ENCODE assay signal across 23 cellular contexts in the genomic region with DNA sequence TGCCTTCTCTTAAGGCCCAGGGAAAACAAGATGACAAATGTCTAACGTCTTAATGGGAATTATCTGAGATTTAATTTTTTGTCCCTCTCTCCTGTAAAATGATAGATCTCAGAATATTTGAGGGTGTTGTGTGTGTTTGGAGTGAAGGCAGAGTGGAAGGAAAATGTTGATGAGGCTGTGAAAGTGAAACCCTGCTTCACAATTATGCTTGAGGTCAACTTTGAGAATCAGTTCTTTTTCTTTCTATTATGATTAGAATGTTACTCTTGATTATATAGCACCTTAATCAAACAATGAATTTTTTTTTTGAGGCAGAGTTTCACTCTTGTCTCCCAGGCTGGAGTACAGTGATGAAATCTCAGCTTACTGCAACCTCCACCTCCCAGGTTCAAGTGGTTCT. TPM values are rescaled to one million over a fixed set of nuclear protein-coding genes. Genes with fewer than 3 reads are reported as not detected.
DNase-seq lines count a peak whose midpoint lies in the region; ATAC-seq and TF ChIP-seq lines count a peak whose summit lies in the region.
"Had no signal": no experiment of that assay in that cellular context is flagged by ENCODE, and none has a peak within 500 bp of the region (broad histone marks: within the 10 kb centered on the region; RNA-seq: fewer than 3 reads in every experiment).

No MANE protein-coding gene starts in this region.

- H4K20me1 ChIP-seq in osteoblast (ENCODE audit: insufficient read depth, low read length): no peaks in the 10 kb centered on the region

- H3K36me3 Mint-ChIP-seq in HFFc6 (ENCODE audit: low read depth): peaks cover 4% of the 10 kb centered on the region
- H3K36me3 Mint-ChIP-seq: CD8-positive, alpha-beta memory T cell had no signal

- no peak for DNase-seq in HFFc6
- DNase-seq in osteoblast (ENCODE audit: insufficient read length, low spot score, missing footprints): no peak
- no peak for DNase-seq in tibial nerve (ENCODE audit: low spot score in 2 of 2)
- no peak for DNase-seq in activated gamma-delta T cell treated with Interleukin-2 at 50 U/mL for 16 hours
- DNase-seq: Calu3; CD8-positive, alpha-beta memory T cell; NCI-H1092; NCI-H1436; NCI-H187 treated with DMSO at 0.1 percent for 48 hours; NCI-H2107; NCI-H510A; NK-92 treated with Interleukin-12 subunit alpha and Interleukin-12 subunit beta, amount 100 ng/mL, for 24 hours; SHP77 treated with DMSO at 0.1 percent for 48 hours; SW 1271; T-helper 17 cell had no signal

- ATAC-seq in GM18909 (IDR thresholded peaks at IDR 0.05; ENCODE audit: poor library complexity, unreplicated experiment) (peak; percentile 72), HG03565 (IDR thresholded peaks at IDR 0.05; ENCODE audit: unreplicated experiment) (peak; percentile 46), GM18519 (IDR thresholded peaks at IDR 0.05; ENCODE audit: low FRiP score, unreplicated experiment) (no peak)
- ATAC-seq: GM23338, K562, T-helper 17 cell had no signal

- H3K4me3 ChIP-seq in osteoblast (ENCODE audit: insufficient read depth, low read length): no peak overlapping the region
- no peak overlapping the region for H3K4me3 ChIP-seq in tibial nerve
- H3K4me3 ChIP-seq: GM23338, K562, SK-N-MC had no signal

- no peak overlapping the region; the same call in 1 of the 2 replicates for H3K27ac Mint-ChIP-seq in HFFc6
- H3K27ac Mint-ChIP-seq: GM23338, T-helper 17 cell had no signal

- no peak for TF ChIP-seq EP300 in tibial nerve (IDR thresholded peaks at IDR 0.05)

- TF ChIP-seq CTCF in HFFc6 (IDR thresholded peaks at IDR 0.05) (no peak), osteoblast (IDR thresholded peaks at IDR 0.05; ENCODE audit: extremely low read depth, low read depth, low read length) (no peak), tibial nerve (IDR thresholded peaks at IDR 0.05) (no peak)

- H3K27me3 Mint-ChIP-seq in HFFc6 (ENCODE audit: insufficient read depth): no peaks in the 10 kb centered on the region; the same call in 1 of the 2 replicates

- peaks cover 38% of the 10 kb centered on the region for H3K4me1 ChIP-seq in osteoblast (ENCODE audit: insufficient read depth, low read length)
- H3K4me1 ChIP-seq in tibial nerve: peaks cover 0 to 4% (median 0%) of the 10 kb centered on the region in 4 donors

- 83 to 88% methylated on average over 1 of the region's 1 CpG for WGBS in tibial nerve, 2 donors

- H3K27ac ChIP-seq in osteoblast (ENCODE audit: low read depth, low read length): no peak overlapping the region
- H3K27ac ChIP-seq in tibial nerve: no peak overlapping the region
- H3K27ac ChIP-seq: C4-2B, RWPE1, SK-N-MC had no signal

- TF ChIP-seq POLR2A in tibial nerve (IDR thresholded peaks at IDR 0.05): no peak

- H3K4me2 ChIP-seq in osteoblast (ENCODE audit: insufficient read depth, low read length): no peak overlapping the region
- H3K4me2 ChIP-seq: GM23338 had no signal

- H3K79me2 ChIP-seq in osteoblast (ENCODE audit: insufficient read depth, low read length): no peaks in the 10 kb centered on the region

- peak overlapping the region; percentile 8; the same call in 1 of the 2 replicates for H3K4me3 Mint-ChIP-seq in HFFc6
- H3K4me3 Mint-ChIP-seq: CD8-positive, alpha-beta memory T cell; GM23338; T-helper 17 cell had no signal

- H2AFZ ChIP-seq in osteoblast (ENCODE audit: low read length): peak overlapping the region; percentile 52
- H2AFZ ChIP-seq: GM23338 had no signal

- H3K4me1 Mint-ChIP-seq in HFFc6 (ENCODE audit: low read depth): peaks cover 54% of the 10 kb centered on the region
- H3K4me1 Mint-ChIP-seq: T-helper 17 cell had no signal

- H3K27me3 ChIP-seq in osteoblast (ENCODE audit: insufficient read depth, low read length) (no peaks in the 10 kb centered on the region), tibial nerve (no peaks in the 10 kb centered on the region)

- no peaks in the 10 kb centered on the region for H3K36me3 ChIP-seq in osteoblast (ENCODE audit: insufficient read depth, low read length)
- no peaks in the 10 kb centered on the region for H3K36me3 ChIP-seq in tibial nerve

- H3K9me3 Mint-ChIP-seq in HFFc6: no peaks in the 10 kb centered on the region
- H3K9me3 Mint-ChIP-seq: CD8-positive, alpha-beta memory T cell; GM23338 had no signal

- H3K9me3 ChIP-seq in osteoblast (ENCODE audit: low read depth, low read length) (no peaks in the 10 kb centered on the region), tibial nerve (no peaks in the 10 kb centered on the region)

RNA-seq across cellular contexts. Expression of gene LOX, which starts 5.5 kb away (rescaled TPM):
- 1,000 to 10,000 TPM in 3 of 6 experiments, 100 to 1,000 TPM in 3; 890 to 1,151 (median 989) TPM for total RNA-seq in HFFc6 (2021; fragmentation: NEBNext Ultra II Directional; extraction: Animal tissue kit (Norgen Biotek cat#: 25700))
- total RNA-seq in osteoblast (314 and 317 TPM in 2 replicates), tibial nerve (10 to 100 TPM in 3 of 4 donors, 1 to 10 TPM in 1; 7.1 to 44.3 (median 19.3) TPM)
- total RNA-seq: CD8-positive, alpha-beta memory T cell had no signal

RNA-seq across cellular contexts. Expression of gene ZNF474, which starts 45.8 kb away (rescaled TPM):
- total RNA-seq in HFFc6 (2021; fragmentation: NEBNext Ultra II Directional; extraction: Animal tissue kit (Norgen Biotek cat#: 25700)): under 1 TPM in 5 of 6 experiments, not detected in 1; 0.10 to 0.28 (median 0.16) TPM
- total RNA-seq in osteoblast (0.29 and 0.72 TPM in 2 replicates), tibial nerve (1 to 10 TPM in 2 of 4 donors, not detected in 2; 1.5 to 1.8 TPM)
